ENCODE assay signal across 1 cellular context in the genomic region with DNA sequence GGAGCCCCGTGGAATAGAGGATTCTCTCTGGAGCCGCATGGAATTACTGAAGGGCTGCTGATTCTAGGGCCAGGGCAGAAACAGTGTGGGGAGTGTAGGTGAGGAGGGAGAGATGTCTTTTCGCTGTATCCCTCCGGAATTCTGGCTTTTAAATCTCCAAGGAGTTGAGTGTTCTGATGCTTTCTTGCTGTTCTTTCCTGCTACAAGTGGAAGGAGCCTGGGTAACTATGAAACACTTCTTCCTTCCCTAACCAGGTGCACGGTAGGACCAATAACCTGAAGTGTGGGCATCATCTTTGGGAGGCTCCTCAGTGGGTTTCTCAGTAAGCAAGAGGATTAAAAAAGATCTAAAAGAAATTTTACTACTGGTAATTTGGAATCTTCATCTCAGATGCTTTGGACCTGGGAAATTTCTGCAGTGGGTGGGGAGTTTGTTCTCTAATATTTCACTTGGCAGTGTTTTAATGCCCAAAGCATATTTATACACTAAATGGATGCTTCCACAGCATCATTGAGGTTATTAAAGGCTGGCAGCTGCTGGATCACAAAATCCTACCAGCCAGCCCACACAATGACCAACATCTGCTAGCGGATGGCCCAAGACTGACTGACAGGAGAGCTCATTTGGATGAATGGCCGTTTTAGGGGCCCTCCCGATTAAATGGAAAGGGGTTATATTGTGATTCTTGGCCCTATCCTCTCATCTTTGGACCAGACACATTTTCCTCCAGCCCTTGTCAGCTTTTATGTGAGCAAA.
TF ChIP-seq lines count a peak whose summit lies in the region.

No MANE protein-coding gene starts in this region.

TF ChIP-seq in SK-N-SH treated with all-trans-retinoic acid at 6 μM for 48 hours, 23 proteins besides CTCF, POLR2A, EP300 and RAD21 (continued from another document):
- TF ChIP-seq, protein P1, sequence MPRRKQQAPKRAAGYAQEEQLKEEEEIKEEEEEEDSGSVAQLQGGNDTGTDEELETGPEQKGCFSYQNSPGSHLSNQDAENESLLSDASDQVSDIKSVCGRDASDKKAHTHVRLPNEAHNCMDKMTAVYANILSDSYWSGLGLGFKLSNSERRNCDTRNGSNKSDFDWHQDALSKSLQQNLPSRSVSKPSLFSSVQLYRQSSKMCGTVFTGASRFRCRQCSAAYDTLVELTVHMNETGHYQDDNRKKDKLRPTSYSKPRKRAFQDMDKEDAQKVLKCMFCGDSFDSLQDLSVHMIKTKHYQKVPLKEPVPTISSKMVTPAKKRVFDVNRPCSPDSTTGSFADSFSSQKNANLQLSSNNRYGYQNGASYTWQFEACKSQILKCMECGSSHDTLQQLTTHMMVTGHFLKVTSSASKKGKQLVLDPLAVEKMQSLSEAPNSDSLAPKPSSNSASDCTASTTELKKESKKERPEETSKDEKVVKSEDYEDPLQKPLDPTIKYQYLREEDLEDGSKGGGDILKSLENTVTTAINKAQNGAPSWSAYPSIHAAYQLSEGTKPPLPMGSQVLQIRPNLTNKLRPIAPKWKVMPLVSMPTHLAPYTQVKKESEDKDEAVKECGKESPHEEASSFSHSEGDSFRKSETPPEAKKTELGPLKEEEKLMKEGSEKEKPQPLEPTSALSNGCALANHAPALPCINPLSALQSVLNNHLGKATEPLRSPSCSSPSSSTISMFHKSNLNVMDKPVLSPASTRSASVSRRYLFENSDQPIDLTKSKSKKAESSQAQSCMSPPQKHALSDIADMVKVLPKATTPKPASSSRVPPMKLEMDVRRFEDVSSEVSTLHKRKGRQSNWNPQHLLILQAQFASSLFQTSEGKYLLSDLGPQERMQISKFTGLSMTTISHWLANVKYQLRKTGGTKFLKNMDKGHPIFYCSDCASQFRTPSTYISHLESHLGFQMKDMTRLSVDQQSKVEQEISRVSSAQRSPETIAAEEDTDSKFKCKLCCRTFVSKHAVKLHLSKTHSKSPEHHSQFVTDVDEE (CRISPR knock-in tag; IDR thresholded peaks at IDR 0.05): no peak
- TF ChIP-seq ZNF8 (CRISPR knock-in tag; IDR thresholded peaks at IDR 0.05) (no peak), BACH2 (CRISPR knock-in tag; IDR thresholded peaks at IDR 0.05; ENCODE audit: borderline replicate concordance) (no peak), CSDC2 (CRISPR knock-in tag; IDR thresholded peaks at IDR 0.05) (no peak), ESRRG (CRISPR knock-in tag; IDR thresholded peaks at IDR 0.05) (no peak)
- TF ChIP-seq, protein P2, sequence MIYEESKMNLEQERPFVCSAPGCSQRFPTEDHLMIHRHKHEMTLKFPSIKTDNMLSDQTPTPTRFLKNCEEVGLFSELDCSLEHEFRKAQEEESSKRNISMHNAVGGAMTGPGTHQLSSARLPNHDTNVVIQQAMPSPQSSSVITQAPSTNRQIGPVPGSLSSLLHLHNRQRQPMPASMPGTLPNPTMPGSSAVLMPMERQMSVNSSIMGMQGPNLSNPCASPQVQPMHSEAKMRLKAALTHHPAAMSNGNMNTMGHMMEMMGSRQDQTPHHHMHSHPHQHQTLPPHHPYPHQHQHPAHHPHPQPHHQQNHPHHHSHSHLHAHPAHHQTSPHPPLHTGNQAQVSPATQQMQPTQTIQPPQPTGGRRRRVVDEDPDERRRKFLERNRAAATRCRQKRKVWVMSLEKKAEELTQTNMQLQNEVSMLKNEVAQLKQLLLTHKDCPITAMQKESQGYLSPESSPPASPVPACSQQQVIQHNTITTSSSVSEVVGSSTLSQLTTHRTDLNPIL (CRISPR knock-in tag; IDR thresholded peaks at IDR 0.05; ENCODE audit: low read depth): no peak
